1 cellular context compared by ENCODE assay signal in genomic region chr2:215531284-215531683, GRCh38.
TF ChIP-seq lines count a peak whose summit lies in the region.

No MANE protein-coding gene starts in this region.

TF ChIP-seq in SK-N-SH, 30 proteins besides CTCF, POLR2A, EP300 and RAD21 (continued from another document):
- TF ChIP-seq RXRA (IDR thresholded peaks at IDR 0.05; ENCODE audit: borderline replicate concordance, low read depth): peak; percentile 38; the same call in 1 of the 2 replicates
- TF ChIP-seq, protein P1, sequence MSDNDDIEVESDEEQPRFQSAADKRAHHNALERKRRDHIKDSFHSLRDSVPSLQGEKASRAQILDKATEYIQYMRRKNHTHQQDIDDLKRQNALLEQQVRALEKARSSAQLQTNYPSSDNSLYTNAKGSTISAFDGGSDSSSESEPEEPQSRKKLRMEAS (IDR thresholded peaks at IDR 0.05; ENCODE audit: low read depth): peak; percentile 26; the same call in 1 of the 2 replicates
- TF ChIP-seq GABPA (IDR thresholded peaks at IDR 0.05; ENCODE audit: low read depth): no peak
- no peak for TF ChIP-seq MXI1 (IDR thresholded peaks at IDR 0.05; ENCODE audit: low read depth, low read length)
- TF ChIP-seq RFX5 (IDR thresholded peaks at IDR 0.05; ENCODE audit: low read length): no peak
- peak; percentile 53 for TF ChIP-seq JUND (IDR thresholded peaks at IDR 0.05)
